ENCODE assay signal across 7 cellular contexts in the genomic region with DNA sequence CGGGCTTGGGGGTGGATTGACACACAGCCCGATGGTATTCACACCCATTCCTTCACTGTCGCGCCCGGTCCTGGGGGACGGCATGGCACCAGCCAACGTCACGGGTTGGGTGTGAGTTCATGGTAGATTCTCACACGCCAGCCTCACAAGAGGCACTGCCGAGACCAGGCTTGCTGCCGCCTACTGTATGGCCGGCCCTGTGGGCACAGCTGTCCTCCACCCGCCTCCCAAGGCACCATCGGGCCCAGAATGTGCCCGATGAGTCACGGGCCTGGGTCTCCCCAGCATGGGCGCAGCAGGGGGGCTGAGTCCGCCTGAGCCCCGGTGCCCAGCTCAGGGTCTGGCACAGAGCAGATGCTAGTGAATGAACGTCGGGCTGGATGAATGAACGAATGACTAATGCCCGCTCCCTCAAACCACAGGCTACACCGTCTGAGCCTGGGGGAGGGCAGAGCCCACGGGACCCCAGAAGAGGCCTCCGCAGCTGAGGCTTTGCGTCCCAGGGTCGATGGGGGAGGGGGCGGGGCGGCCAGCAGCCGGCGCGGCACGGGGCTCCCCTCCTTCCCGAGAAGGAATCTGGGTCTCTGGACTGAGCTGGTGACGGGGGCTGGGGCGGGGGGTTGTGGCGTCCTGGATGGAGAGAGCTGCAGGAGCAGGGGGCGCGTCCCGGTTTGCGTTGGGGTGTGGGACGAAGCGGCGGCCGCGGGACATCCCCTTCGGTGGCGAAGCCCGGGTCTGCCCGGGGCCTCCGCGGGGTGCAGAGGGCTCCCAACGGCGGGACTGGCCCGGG. TPM values are rescaled to one million over a fixed set of nuclear protein-coding genes. Genes with fewer than 3 reads are reported as not detected.
DNase-seq lines count a peak whose midpoint lies in the region; ATAC-seq and TF ChIP-seq lines count a peak whose summit lies in the region.

No MANE protein-coding gene starts in this region.

- CTCF ChIA-PET in WTC11 (lab: Charles Lee) = interaction anchor here (1.6 to 1.7 kb wide), 2 partner anchors 60 to 83 kb away, joined by 6 to 12 read pairs; no protein-coding TSS in a partner anchor

- H3K27me3 Mint-ChIP-seq in WTC11 (ENCODE audit: low read depth) (peaks cover 59% of the 10 kb centered on the region), osteocyte (ENCODE audit: unreplicated experiment) (peaks cover 26% of the 10 kb centered on the region)

- peak overlapping the region; percentile 87 to 94 (median 90) for H3K27ac ChIP-seq in gastroesophageal sphincter

- no peak for TF ChIP-seq POLR2A in gastroesophageal sphincter (IDR thresholded peaks at IDR 0.05)

- peaks cover 0 to 75% (median 21%) of the 10 kb centered on the region in 3 donors for H3K4me1 ChIP-seq in gastroesophageal sphincter

- TF ChIP-seq CTCF in HFF-Myc (IDR thresholded peaks at IDR 0.05; ENCODE audit: low read depth, low read length, missing control alignments) (no peak), WTC11 (IDR thresholded peaks at IDR 0.05) (no peak), gastroesophageal sphincter (IDR thresholded peaks at IDR 0.05) (peak in 1 of 4 experiments; percentile 15), osteocyte (IDR thresholded peaks at IDR 0.05) (no peak)

- H3K27me3 ChIP-seq in gastroesophageal sphincter = peaks cover 16% of the 10 kb centered on the region

- no peaks in the 10 kb centered on the region for H3K9me3 ChIP-seq in gastroesophageal sphincter

- POLR2A ChIA-PET in WTC11 (lab: Charles Lee) = no interaction called here

- 0 to 10% methylated on average over 2 to 7 of the region's 56 CpGs for WGBS in gastroesophageal sphincter (ENCODE audit: low coverage in 1 of 2), 2 donors

- peak; percentile 28 for ATAC-seq in WTC11
- ATAC-seq in gastroesophageal sphincter = peak; percentile 38

- peak overlapping the region; percentile 73 for H3K4me3 Mint-ChIP-seq in WTC11
- peak overlapping the region; percentile 77 for H3K4me3 Mint-ChIP-seq in osteocyte (ENCODE audit: unreplicated experiment)

- H3K4me3 ChIP-seq in HFF-Myc (replicated peaks; ENCODE audit: low read depth, low read length) (peak overlapping the region; percentile 25), gastroesophageal sphincter (peak overlapping the region; percentile 75 to 87)

- DNase-seq in HFF-Myc (ENCODE audit: extremely low read depth, low read depth) (no peak), WTC11 (ENCODE audit: low spot score) (peak; percentile 71), osteocyte (ENCODE audit: extremely low spot score, unreplicated experiment) (no peak), NCI-H774 (lab: John Stamatoyannopoulos, UW) (no peak), NCI-H1092 treated with DMSO at 0.1 percent for 48 hours (lab: John Stamatoyannopoulos, UW) (no peak), middle frontal gyrus (ENCODE audit: extremely low spot score, low spot score) (no peak)

- no peaks in the 10 kb centered on the region for H3K9me3 Mint-ChIP-seq in WTC11
- H3K9me3 Mint-ChIP-seq in osteocyte (ENCODE audit: unreplicated experiment) = no peaks in the 10 kb centered on the region

- H3K36me3 ChIP-seq in gastroesophageal sphincter = no peaks in the 10 kb centered on the region

- no peaks in the 10 kb centered on the region for H3K36me3 Mint-ChIP-seq in WTC11
- H3K36me3 Mint-ChIP-seq in osteocyte (ENCODE audit: unreplicated experiment) = no peaks in the 10 kb centered on the region

- H3K27ac Mint-ChIP-seq in WTC11 = no peak overlapping the region
- H3K27ac Mint-ChIP-seq in osteocyte (ENCODE audit: unreplicated experiment) = no peak overlapping the region

- peaks cover 33% of the 10 kb centered on the region for H3K4me1 Mint-ChIP-seq in WTC11
- H3K4me1 Mint-ChIP-seq in osteocyte (ENCODE audit: unreplicated experiment) = peaks cover 15% of the 10 kb centered on the region

- TF ChIP-seq EP300 in gastroesophageal sphincter (IDR thresholded peaks at IDR 0.05) = no peak

TF ChIP-seq in WTC11, 78 proteins besides CTCF, POLR2A, EP300 and RAD21 (continues in another document):
- TF ChIP-seq, protein P1, sequence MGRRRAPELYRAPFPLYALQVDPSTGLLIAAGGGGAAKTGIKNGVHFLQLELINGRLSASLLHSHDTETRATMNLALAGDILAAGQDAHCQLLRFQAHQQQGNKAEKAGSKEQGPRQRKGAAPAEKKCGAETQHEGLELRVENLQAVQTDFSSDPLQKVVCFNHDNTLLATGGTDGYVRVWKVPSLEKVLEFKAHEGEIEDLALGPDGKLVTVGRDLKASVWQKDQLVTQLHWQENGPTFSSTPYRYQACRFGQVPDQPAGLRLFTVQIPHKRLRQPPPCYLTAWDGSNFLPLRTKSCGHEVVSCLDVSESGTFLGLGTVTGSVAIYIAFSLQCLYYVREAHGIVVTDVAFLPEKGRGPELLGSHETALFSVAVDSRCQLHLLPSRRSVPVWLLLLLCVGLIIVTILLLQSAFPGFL (CRISPR knock-in tag; IDR thresholded peaks at IDR 0.05; ENCODE audit: borderline replicate concordance) = no peak
- TF ChIP-seq ZNF121 (CRISPR knock-in tag; IDR thresholded peaks at IDR 0.05) = no peak
- TF ChIP-seq, protein P2, sequence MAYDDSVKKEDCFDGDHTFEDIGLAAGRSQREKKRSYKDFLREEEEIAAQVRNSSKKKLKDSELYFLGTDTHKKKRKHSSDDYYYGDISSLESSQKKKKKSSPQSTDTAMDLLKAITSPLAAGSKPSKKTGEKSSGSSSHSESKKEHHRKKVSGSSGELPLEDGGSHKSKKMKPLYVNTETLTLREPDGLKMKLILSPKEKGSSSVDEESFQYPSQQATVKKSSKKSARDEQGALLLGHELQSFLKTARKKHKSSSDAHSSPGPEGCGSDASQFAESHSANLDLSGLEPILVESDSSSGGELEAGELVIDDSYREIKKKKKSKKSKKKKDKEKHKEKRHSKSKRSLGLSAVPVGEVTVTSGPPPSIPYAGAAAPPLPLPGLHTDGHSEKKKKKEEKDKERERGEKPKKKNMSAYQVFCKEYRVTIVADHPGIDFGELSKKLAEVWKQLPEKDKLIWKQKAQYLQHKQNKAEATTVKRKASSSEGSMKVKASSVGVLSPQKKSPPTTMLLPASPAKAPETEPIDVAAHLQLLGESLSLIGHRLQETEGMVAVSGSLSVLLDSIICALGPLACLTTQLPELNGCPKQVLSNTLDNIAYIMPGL (CRISPR knock-in tag; IDR thresholded peaks at IDR 0.05) = 0 out of 2 replicates have a peak, but pooled peaks have one; percentile 34
- no peak for TF ChIP-seq ZNF281 (CRISPR knock-in tag; IDR thresholded peaks at IDR 0.05)
- TF ChIP-seq, protein P3, sequence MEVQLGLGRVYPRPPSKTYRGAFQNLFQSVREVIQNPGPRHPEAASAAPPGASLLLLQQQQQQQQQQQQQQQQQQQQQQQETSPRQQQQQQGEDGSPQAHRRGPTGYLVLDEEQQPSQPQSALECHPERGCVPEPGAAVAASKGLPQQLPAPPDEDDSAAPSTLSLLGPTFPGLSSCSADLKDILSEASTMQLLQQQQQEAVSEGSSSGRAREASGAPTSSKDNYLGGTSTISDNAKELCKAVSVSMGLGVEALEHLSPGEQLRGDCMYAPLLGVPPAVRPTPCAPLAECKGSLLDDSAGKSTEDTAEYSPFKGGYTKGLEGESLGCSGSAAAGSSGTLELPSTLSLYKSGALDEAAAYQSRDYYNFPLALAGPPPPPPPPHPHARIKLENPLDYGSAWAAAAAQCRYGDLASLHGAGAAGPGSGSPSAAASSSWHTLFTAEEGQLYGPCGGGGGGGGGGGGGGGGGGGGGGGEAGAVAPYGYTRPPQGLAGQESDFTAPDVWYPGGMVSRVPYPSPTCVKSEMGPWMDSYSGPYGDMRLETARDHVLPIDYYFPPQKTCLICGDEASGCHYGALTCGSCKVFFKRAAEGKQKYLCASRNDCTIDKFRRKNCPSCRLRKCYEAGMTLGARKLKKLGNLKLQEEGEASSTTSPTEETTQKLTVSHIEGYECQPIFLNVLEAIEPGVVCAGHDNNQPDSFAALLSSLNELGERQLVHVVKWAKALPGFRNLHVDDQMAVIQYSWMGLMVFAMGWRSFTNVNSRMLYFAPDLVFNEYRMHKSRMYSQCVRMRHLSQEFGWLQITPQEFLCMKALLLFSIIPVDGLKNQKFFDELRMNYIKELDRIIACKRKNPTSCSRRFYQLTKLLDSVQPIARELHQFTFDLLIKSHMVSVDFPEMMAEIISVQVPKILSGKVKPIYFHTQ (CRISPR knock-in tag; IDR thresholded peaks at IDR 0.05) = no peak
- TF ChIP-seq, protein P4, sequence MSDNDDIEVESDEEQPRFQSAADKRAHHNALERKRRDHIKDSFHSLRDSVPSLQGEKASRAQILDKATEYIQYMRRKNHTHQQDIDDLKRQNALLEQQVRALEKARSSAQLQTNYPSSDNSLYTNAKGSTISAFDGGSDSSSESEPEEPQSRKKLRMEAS (CRISPR knock-in tag; IDR thresholded peaks at IDR 0.05) = 0 out of 2 replicates have a peak, but pooled peaks have one; percentile 22

RNA-seq across cellular contexts. Expression of gene PITPNM3, which starts 0.8 kb away (rescaled TPM):
- total RNA-seq in WTC11 (2021) (2.1 to 2.8 TPM (median 2.3 TPM) in 3 replicates), gastroesophageal sphincter (10 to 100 TPM; 23.3 to 87.7 (median 47.8) TPM), osteocyte (0.78 and 0.94 TPM in 2 replicates)
